7 cellular contexts compared by ENCODE assay signal in genomic region chr3:135235541-135235940, GRCh38.
"Had no signal": no experiment of that assay in that cellular context is flagged by ENCODE, and none has a peak within 500 bp of the region (broad histone marks: within the 10 kb centered on the region; RNA-seq: fewer than 3 reads in every experiment).

No MANE protein-coding gene starts in this region.

- H3K4me3 ChIP-seq: GM23338 had no signal

- H3K4me3 Mint-ChIP-seq: GM23338, H9, IgD-negative memory B cell had no signal

- H3K27ac Mint-ChIP-seq: GM23338, IgD-negative memory B cell had no signal

- H3K27ac ChIP-seq: HL-60 had no signal

- ATAC-seq: GM23338, HepG2 had no signal

- H3K36me3 Mint-ChIP-seq: IgD-negative memory B cell had no signal

- DNase-seq: H9, HCEC 1CT, KBM-7 had no signal
